22 cellular contexts compared by ENCODE assay signal in the genomic region with DNA sequence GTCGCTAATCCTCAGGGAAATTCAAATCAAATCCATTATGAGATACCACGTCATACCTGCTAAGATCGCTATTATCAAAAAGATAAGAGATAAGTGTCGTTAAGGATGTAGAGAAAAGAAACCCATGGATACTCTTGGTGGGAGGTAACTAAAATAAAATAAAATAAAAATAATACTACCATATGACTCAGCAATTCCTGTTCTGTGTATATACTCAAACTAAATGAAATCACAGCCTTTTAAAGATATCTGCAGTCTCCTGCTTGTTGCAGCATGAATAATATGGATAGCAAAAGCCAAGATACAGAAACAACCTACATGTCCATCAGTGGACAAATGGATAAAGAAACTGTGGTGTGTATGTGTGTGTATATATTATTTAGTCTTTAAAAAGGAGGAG.
DNase-seq lines count a peak whose midpoint lies in the region; ATAC-seq, FAIRE-seq and TF ChIP-seq lines count a peak whose summit lies in the region.
"Had no signal": no experiment of that assay in that cellular context is flagged by ENCODE, and none has a peak within 500 bp of the region (broad histone marks: within the 10 kb centered on the region; RNA-seq: fewer than 3 reads in every experiment).

No MANE protein-coding gene starts in this region.

- CTCF ChIA-PET in MCF 10A (lab: Yijun Ruan, JAX): no interaction called here
- CTCF ChIA-PET in A549 (lab: Yijun Ruan, JAX): no interaction called here
- CTCF ChIA-PET in K562 (lab: Yijun Ruan, JAX; ENCODE audit: low intra/inter-chr PET ratio): no interaction called here

- no TSS peak for BruUV-seq in MCF 10A (replicated peaks; lab: Mats Ljungman, UMichigan)
- BruUV-seq in K562 (replicated peaks; lab: Mats Ljungman, UMichigan): no TSS peak

- peaks cover 0 to 20% of the 10 kb centered on the region in 2 donors for H3K9me3 ChIP-seq in breast epithelium
- no peaks in the 10 kb centered on the region; the same call in 2 of the 3 replicates for H3K9me3 ChIP-seq in A549
- H3K9me3 ChIP-seq in K562 (replicated peaks; ENCODE audit: control insufficient read depth, insufficient read depth, low read depth, low read length): no peaks in the 10 kb centered on the region
- H3K9me3 ChIP-seq: BE2C had no signal

- 98% methylated on average over 4 of the region's 4 CpGs for WGBS in A549 (ENCODE audit: missing lambda C conversion rate)
- 1% methylated on average over 4 of the region's 4 CpGs for WGBS in K562 (ENCODE audit: insufficient coverage, low coverage, missing lambda C conversion rate)

- no peaks in the 10 kb centered on the region for H3K79me2 ChIP-seq in K562 (ENCODE audit: control insufficient read depth, insufficient read depth, low read length)

- H3K9ac ChIP-seq in K562 (ENCODE audit: insufficient read depth in 1 of 2, low read depth in 2 of 2, low read length in 2 of 2): no peak overlapping the region
- H3K9ac ChIP-seq: BLaER1 had no signal

- H3K36me3 Mint-ChIP-seq in MCF 10A (ENCODE audit: insufficient read depth, unreplicated experiment): no peaks in the 10 kb centered on the region
- no peaks in the 10 kb centered on the region for H3K36me3 Mint-ChIP-seq in endothelial cell (ENCODE audit: low read depth, unreplicated experiment)
- H3K36me3 Mint-ChIP-seq: CD14-positive monocyte; CD4-positive, alpha-beta memory T cell; CD4-positive, CD25-positive, alpha-beta regulatory T cell; CD8-positive, alpha-beta memory T cell had no signal

- H3K4me1 Mint-ChIP-seq in MCF 10A (ENCODE audit: insufficient read depth, unreplicated experiment) (no peaks in the 10 kb centered on the region), endothelial cell (ENCODE audit: unreplicated experiment) (no peaks in the 10 kb centered on the region)
- H3K4me1 Mint-ChIP-seq: CD14-positive monocyte; CD4-positive, alpha-beta memory T cell; CD4-positive, CD25-positive, alpha-beta regulatory T cell; CD8-positive, alpha-beta memory T cell had no signal

- H3K4me2 ChIP-seq in A549 (no peak overlapping the region), K562 (ENCODE audit: insufficient read depth, low read length) (no peak overlapping the region)
- H3K4me2 ChIP-seq: BLaER1 had no signal

- ATAC-seq in A549: no peak
- ATAC-seq in K562: no peak

- no peak for DNase-seq in MCF 10A (ENCODE audit: unreplicated experiment)
- no peak for DNase-seq in breast epithelium (ENCODE audit: low spot score in 2 of 2)
- DNase-seq in A549 (ENCODE audit: low read depth in 1 of 2, low spot score in 1 of 2): no peak
- no peak for DNase-seq in K562 (ENCODE audit: extremely low read depth in 1 of 4, low spot score in 3 of 4)
- peak; percentile 17 for DNase-seq in iris pigment epithelial cell (ENCODE audit: low read depth)
- no peak for DNase-seq in endothelial cell (ENCODE audit: low spot score)
- no peak for DNase-seq in DMS 273 (lab: John Stamatoyannopoulos, UW; ENCODE audit: unreplicated experiment)
- no peak for DNase-seq in iPS-NIHi7 (ENCODE audit: extremely low spot score)
- DNase-seq: ACHN; BE2C; C1 segment of cervical spinal cord; CD4-positive, alpha-beta memory T cell; CD4-positive, CD25-positive, alpha-beta regulatory T cell; CD8-positive, alpha-beta memory T cell; COR-L47; DMS79 treated with DMSO at 0.1 percent for 48 hours; GF-D8 had no signal

- H3K27ac ChIP-seq in breast epithelium: no peak overlapping the region
- no peak overlapping the region for H3K27ac ChIP-seq in A549
- no peak overlapping the region for H3K27ac ChIP-seq in K562 (ENCODE audit: extremely low read depth, low read depth, low read length)
- H3K27ac ChIP-seq: 22Rv1, BLaER1 had no signal

- TF ChIP-seq CTCF in MCF 10A (IDR thresholded peaks at IDR 0.05; ENCODE audit: unreplicated experiment) (no peak), breast epithelium (IDR thresholded peaks at IDR 0.05) (no peak), A549 (IDR thresholded peaks at IDR 0.05) (no peak), K562 (IDR thresholded peaks at IDR 0.05 in 2 of 3, conservative IDR thresholded peaks at IDR 0.05 in 1 of 3; ENCODE audit: insufficient read depth in 2 of 3, low read depth in 1 of 3, low read length in 3 of 3) (no peak), endothelial cell (IDR thresholded peaks at IDR 0.05; ENCODE audit: unreplicated experiment) (no peak)

- TF ChIP-seq RAD21 in A549 (conservative IDR thresholded peaks at IDR 0.05 in 1 of 2, IDR thresholded peaks at IDR 0.05 in 1 of 2) (no peak), K562 (CRISPR knock-in tag; conservative IDR thresholded peaks at IDR 0.05 in 1 of 2, IDR thresholded peaks at IDR 0.05 in 1 of 2) (no peak)

- no peaks in the 10 kb centered on the region for H3K9me1 ChIP-seq in K562 (ENCODE audit: control insufficient read depth, insufficient read depth, low read length)

- FAIRE-seq in A549 (lab: Jason Lieb, UNC) (no peak), K562 (lab: Jason Lieb, UNC) (no peak)
- FAIRE-seq: G401.6, GM12891 had no signal

- in situ Hi-C loops in K562 (cut with MboI): no loop called here

- H3K36me3 ChIP-seq in breast epithelium (no peaks in the 10 kb centered on the region), K562 (ENCODE audit: control insufficient read depth, insufficient read depth, low read length) (no peaks in the 10 kb centered on the region)
- H3K36me3 ChIP-seq: BE2C, BLaER1 had no signal

- TF ChIP-seq EP300 in A549 (IDR thresholded peaks at IDR 0.05) (no peak), K562 (IDR thresholded peaks at IDR 0.05; ENCODE audit: low read length) (no peak)

- peak overlapping the region; percentile 71 for H3K27ac Mint-ChIP-seq in MCF 10A (ENCODE audit: low read depth, unreplicated experiment)
- H3K27ac Mint-ChIP-seq in endothelial cell (ENCODE audit: unreplicated experiment): no peak overlapping the region
- H3K27ac Mint-ChIP-seq: CD14-positive monocyte; CD4-positive, alpha-beta memory T cell; CD4-positive, CD25-positive, alpha-beta regulatory T cell; CD8-positive, alpha-beta memory T cell had no signal

- H3K27me3 ChIP-seq in breast epithelium (no peaks in the 10 kb centered on the region), K562 (ENCODE audit: control insufficient read depth in 2 of 2, insufficient read depth in 2 of 2, low read length in 2 of 2) (no peaks in the 10 kb centered on the region)
- H3K27me3 ChIP-seq: BE2C, BLaER1 had no signal

- peaks cover 7% of the 10 kb centered on the region for H3K9me3 Mint-ChIP-seq in MCF 10A (ENCODE audit: unreplicated experiment)
- H3K9me3 Mint-ChIP-seq in endothelial cell (ENCODE audit: unreplicated experiment): no peaks in the 10 kb centered on the region

- no peak overlapping the region for H2AFZ ChIP-seq in K562 (ENCODE audit: low read depth, low read length)

- TF ChIP-seq POLR2A in breast epithelium (IDR thresholded peaks at IDR 0.05) (no peak), A549 (IDR thresholded peaks at IDR 0.05; ENCODE audit: low read length) (no peak), K562 (conservative IDR thresholded peaks at IDR 0.05) (no peak)

- H3K27me3 Mint-ChIP-seq in MCF 10A (ENCODE audit: insufficient read depth, unreplicated experiment): no peaks in the 10 kb centered on the region
- peaks cover 2% of the 10 kb centered on the region for H3K27me3 Mint-ChIP-seq in endothelial cell (ENCODE audit: unreplicated experiment)
- H3K27me3 Mint-ChIP-seq: CD4-positive, alpha-beta memory T cell; CD4-positive, CD25-positive, alpha-beta regulatory T cell; CD8-positive, alpha-beta memory T cell had no signal

- H4K20me1 ChIP-seq in K562 (replicated peaks; ENCODE audit: control insufficient read depth, insufficient read depth, low read length): no peaks in the 10 kb centered on the region
- H4K20me1 ChIP-seq: BLaER1 had no signal

- POLR2A ChIA-PET in MCF 10A (lab: Yijun Ruan, JAX): no interaction called here
- POLR2A ChIA-PET in A549 (lab: Yijun Ruan, JAX): no interaction called here
- POLR2A ChIA-PET in K562 (lab: Yijun Ruan, JAX): no interaction called here

- intact Hi-C loops in MCF 10A (cut with micrococcal nuclease): no loop called here
- intact Hi-C loops in breast epithelium (cut with DNase I; ENCODE audit: low total_unique reads): no loop called here
- intact Hi-C loops in K562 (cut with micrococcal nuclease): no loop called here

- H3K4me3 ChIP-seq in breast epithelium: no peak overlapping the region
- no peak overlapping the region for H3K4me3 ChIP-seq in A549
- no peak overlapping the region for H3K4me3 ChIP-seq in K562
- H3K4me3 ChIP-seq: BLaER1 had no signal

- H3K4me3 Mint-ChIP-seq in MCF 10A (ENCODE audit: unreplicated experiment) (no peak overlapping the region), endothelial cell (ENCODE audit: unreplicated experiment) (no peak overlapping the region)
- H3K4me3 Mint-ChIP-seq: CD14-positive monocyte; CD4-positive, alpha-beta memory T cell; CD4-positive, CD25-positive, alpha-beta regulatory T cell; CD8-positive, alpha-beta memory T cell had no signal

- no peaks in the 10 kb centered on the region for H3K4me1 ChIP-seq in breast epithelium
- H3K4me1 ChIP-seq in A549: no peaks in the 10 kb centered on the region
- H3K4me1 ChIP-seq in K562 (replicated peaks in 1 of 2; ENCODE audit: control insufficient read depth in 2 of 2, insufficient read depth in 2 of 2, low read length in 2 of 2): no peaks in the 10 kb centered on the region
- H3K4me1 ChIP-seq: BE2C, BLaER1 had no signal

TF ChIP-seq in A549, 52 proteins besides CTCF, POLR2A, EP300 and RAD21:
- TF ChIP-seq MAFK (IDR thresholded peaks at IDR 0.05; ENCODE audit: partially characterized antibody) (peak; percentile 52), SMC3 (IDR thresholded peaks at IDR 0.05) (no peak)

TF ChIP-seq in K562, 482 proteins besides CTCF, POLR2A, EP300 and RAD21:
- no peak for TF ChIP-seq OTX1 (CRISPR knock-in tag; IDR thresholded peaks at IDR 0.05)
- TF ChIP-seq MAFG (tag; conservative IDR thresholded peaks at IDR 0.05): peak; percentile 42
